ENCODE assay signal across 7 cellular contexts in the genomic region with DNA sequence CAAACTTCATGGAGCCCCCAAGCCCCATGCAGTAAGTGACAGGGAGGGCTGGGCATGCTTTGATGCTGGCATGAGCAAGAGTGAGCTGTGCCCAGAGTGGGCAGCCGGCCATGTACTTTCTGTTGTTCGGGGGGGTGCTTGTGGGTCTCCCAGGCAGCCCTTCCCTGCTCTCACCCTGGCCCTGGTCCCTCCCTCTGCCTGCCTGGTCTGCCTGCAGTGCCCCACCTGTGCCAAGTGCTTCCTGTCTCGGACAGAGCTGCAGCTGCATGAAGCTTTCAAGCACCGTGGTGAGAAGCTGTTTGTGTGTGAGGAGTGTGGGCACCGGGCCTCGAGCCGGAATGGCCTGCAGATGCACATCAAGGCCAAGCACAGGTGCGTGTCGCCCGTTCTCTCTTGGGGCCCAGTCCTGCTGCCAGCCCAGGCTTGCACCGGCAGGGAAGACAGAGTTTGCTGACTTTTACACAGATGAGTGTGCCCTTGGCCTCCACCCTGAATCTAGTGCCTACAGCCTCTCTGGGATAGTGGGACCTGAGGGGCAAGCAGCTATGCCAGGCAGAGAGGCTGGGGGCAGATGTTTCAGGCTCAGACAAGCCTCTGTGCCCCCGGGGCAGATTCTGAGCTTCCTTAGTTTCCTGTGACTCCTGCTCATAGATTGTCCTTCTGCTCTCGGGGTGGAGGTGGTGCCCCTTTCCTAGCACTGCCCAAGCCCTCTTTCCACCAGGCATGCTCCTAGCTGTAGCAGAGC. TPM values are rescaled to one million over a fixed set of nuclear protein-coding genes. Genes with fewer than 3 reads are reported as not detected.
DNase-seq lines count a peak whose midpoint lies in the region; ATAC-seq, FAIRE-seq and TF ChIP-seq lines count a peak whose summit lies in the region.
"Had no signal": no experiment of that assay in that cellular context is flagged by ENCODE, and none has a peak within 500 bp of the region (broad histone marks: within the 10 kb centered on the region; RNA-seq: fewer than 3 reads in every experiment).

No MANE protein-coding gene starts in this region.

- H3K27ac Mint-ChIP-seq in MCF 10A (ENCODE audit: low read depth, unreplicated experiment) = peak overlapping the region; percentile 66

- no peak for FAIRE-seq in pancreas (lab: Jason Lieb, UNC)

- 21 to 26% methylated on average over 13 of the region's 13 CpGs for WGBS in pancreas, 2 donors

- no peak overlapping the region for H3K4me3 ChIP-seq in pancreas

- no peaks in the 10 kb centered on the region for H3K9me3 ChIP-seq in pancreas

- BruUV-seq in MCF 10A (replicated peaks; lab: Mats Ljungman, UMichigan) = no TSS peak

- H3K4me1 Mint-ChIP-seq in MCF 10A (ENCODE audit: insufficient read depth, unreplicated experiment) = peaks cover 19% of the 10 kb centered on the region

- peak; percentile 26 to 74 (median 44) for ATAC-seq in pancreas
- no peak for ATAC-seq in HG03457 (IDR thresholded peaks at IDR 0.05; ENCODE audit: unreplicated experiment)
- no peak for ATAC-seq in GM19324 (IDR thresholded peaks at IDR 0.05; ENCODE audit: low FRiP score, unreplicated experiment)

- TF ChIP-seq CTCF in MCF 10A (IDR thresholded peaks at IDR 0.05; ENCODE audit: unreplicated experiment) (no peak), pancreas (IDR thresholded peaks at IDR 0.05) (no peak)

- H3K36me3 ChIP-seq in pancreas = peaks cover 0 to 25% (median 22%) of the 10 kb centered on the region in 3 donors

- DNase-seq in NAMALWA (ENCODE audit: low spot score) (peak; percentile 82), MCF 10A (ENCODE audit: unreplicated experiment) (peak; percentile 38), pancreas (peak in 5 of 6 donors; percentile 55 to 86 (median 57)), SIG-M5 treated with dmso at 0.1 percent for 504 hours (lab: John Stamatoyannopoulos, UW; ENCODE audit: unreplicated experiment) (no peak)
- DNase-seq: islet precursor cell had no signal

- H3K4me3 Mint-ChIP-seq in MCF 10A (ENCODE audit: unreplicated experiment) = peak overlapping the region; percentile 23

- POLR2A ChIA-PET in MCF 10A (lab: Yijun Ruan, JAX) = interaction anchor here (0.6 to 6.9 kb wide), 11 partner anchors 7 to 97 kb away, joined by 3 to 69 read pairs (median 3); a partner anchor contains a TSS

- no peaks in the 10 kb centered on the region for H3K27me3 Mint-ChIP-seq in MCF 10A (ENCODE audit: insufficient read depth, unreplicated experiment)

- peaks cover 41% of the 10 kb centered on the region for H3K36me3 Mint-ChIP-seq in MCF 10A (ENCODE audit: insufficient read depth, unreplicated experiment)

- CTCF ChIA-PET in MCF 10A (lab: Yijun Ruan, JAX) = interaction anchor here (0.7 to 1.5 kb wide), 3 partner anchors 8 to 99 kb away, joined by 3 to 6 read pairs (median 4); a partner anchor contains a TSS

- intact Hi-C loops in MCF 10A (cut with micrococcal nuclease) (no loop called here), pancreas (cut with DNase I) (no loop called here)

- no peaks in the 10 kb centered on the region for H3K9me3 Mint-ChIP-seq in MCF 10A (ENCODE audit: unreplicated experiment)

- H3K27ac ChIP-seq in pancreas = peak overlapping the region in 1 of 4 donors; percentile 17

- peaks cover 5 to 13% (median 10%) of the 10 kb centered on the region in 3 donors for H3K4me1 ChIP-seq in pancreas

- no peaks in the 10 kb centered on the region for H3K27me3 ChIP-seq in pancreas

RNA-seq across cellular contexts. Expression of a gene that starts 7.6 kb away (rescaled TPM):
- 40.6 TPM in 2 replicates for total RNA-seq in MCF 10A (2022)
- total RNA-seq in pancreas = 10 to 100 TPM; 15.2 to 25.1 (median 16.9) TPM
- polyA plus RNA-seq in pancreas = 100 to 1,000 TPM; 118 to 143 TPM

RNA-seq across cellular contexts. Expression of a gene that starts 15.2 kb away (rescaled TPM):
- total RNA-seq in MCF 10A (2022) (14.0 and 19.5 TPM in 2 replicates), pancreas (10 to 100 TPM; 10.8 to 31.3 (median 18.4) TPM)
- polyA plus RNA-seq in pancreas = 10 to 100 TPM; 11.3 to 13.7 TPM

RNA-seq across cellular contexts. Expression of a gene that starts 26.1 kb away (rescaled TPM):
- total RNA-seq in MCF 10A (2022) = 10.3 and 12.7 TPM in 2 replicates
- 1 to 10 TPM; 4.0 to 8.3 (median 4.7) TPM for total RNA-seq in pancreas
- polyA plus RNA-seq in pancreas = 1 to 10 TPM; 4.5 to 8.0 TPM

RNA-seq across cellular contexts. Expression of a gene that starts 32.3 kb away (rescaled TPM):
- not detected in 2 replicates for total RNA-seq in MCF 10A (2022)
- not detected for total RNA-seq in pancreas
- not detected for polyA plus RNA-seq in pancreas

RNA-seq across cellular contexts. Expression of a gene that starts 33.1 kb away (rescaled TPM):
- total RNA-seq in MCF 10A (2022) = 49.2 and 62.3 TPM in 2 replicates
- 10 to 100 TPM; 10.3 to 15.1 (median 12.6) TPM for total RNA-seq in pancreas
- polyA plus RNA-seq in pancreas = 1 to 10 TPM; 7.5 to 8.0 TPM

Comparison
In these comparisons a context has a peak if more than half of its experiments do, and no peak if none do; other contexts are left out.
1. ATAC-seq: peak in pancreas (4 of 4); none in HG03457 (single experiment) and GM19324 (single experiment).